34 cellular contexts compared by ENCODE assay signal in genomic region chr7:50817561-50817960, GRCh38.
"Had no signal": no experiment of that assay in that cellular context is flagged by ENCODE, and none has a peak within 500 bp of the region (broad histone marks: within the 10 kb centered on the region; RNA-seq: fewer than 3 reads in every experiment).

No MANE protein-coding gene starts in this region.

- H3K4me3 ChIP-seq: MG63 had no signal

- H3K36me3 ChIP-seq: MG63 had no signal

- DNase-seq: Karpas-422, Kasumi-1, MG63, MM.1S, MV-4-11, NCI-H1048, NCI-H1092, NCI-H1092 treated with DMSO at 0.1 percent for 48 hours, NCI-H1105, NCI-H1417, NCI-H1417 treated with DMSO at 0.1 percent for 48 hours, NCI-H1436, NCI-H1436 treated with DMSO at 0.1 percent for 48 hours, NCI-H146, NCI-H1694, NCI-H1694 treated with DMSO at 0.1 percent for 48 hours, NCI-H187, NCI-H187 treated with DMSO at 0.1 percent for 48 hours, NCI-H1930, NCI-H2029, NCI-H2029 treated with DMSO at 0.1 percent for 48 hours, NCI-H2081, NCI-H2081 treated with DMSO at 0.1 percent for 48 hours, NCI-H2107, NCI-H2171, NCI-H2171 treated with DMSO at 0.1 percent for 48 hours, NCI-H2227 treated with DMSO at 0.1 percent for 48 hours, NCI-H226, NCI-H345, NCI-H446, NCI-H446 treated with DMSO at 0.1 percent for 48 hours, NCI-H510A, NCI-H510A treated with DMSO at 0.1 percent for 48 hours, NCI-H524 had no signal

- H3K9me3 ChIP-seq: MG63 had no signal

- H3K27me3 ChIP-seq: MG63 had no signal
